9 cellular contexts compared by ENCODE assay signal in genomic region chr4:184473265-184473514, GRCh38. TPM values are rescaled to one million over a fixed set of nuclear protein-coding genes. Genes with fewer than 3 reads are reported as not detected.
A peak's percentile ranks its signal among the peaks of the same experiment; 100 is the strongest.
DNase-seq lines count a peak whose midpoint lies in the region; ATAC-seq and TF ChIP-seq lines count a peak whose summit lies in the region.
"Had no signal": no experiment of that assay in that cellular context is flagged by ENCODE, and none has a peak within 500 bp of the region (broad histone marks: within the 10 kb centered on the region; RNA-seq: fewer than 3 reads in every experiment).

No MANE protein-coding gene starts in this region.

- H3K79me2 ChIP-seq in DOHH2 (ENCODE audit: control insufficient read depth, low read length) (peaks cover 64% of the 10 kb centered on the region), neural progenitor cell (ENCODE audit: low read depth) (peaks cover 51% of the 10 kb centered on the region)

- H3F3A ChIP-seq in DOHH2 (ENCODE audit: control insufficient read depth, insufficient read depth) (peaks cover 20% of the 10 kb centered on the region), neural progenitor cell (ENCODE audit: low read depth) (peaks cover 23% of the 10 kb centered on the region)

- peaks cover 56% of the 10 kb centered on the region for H3K4me1 Mint-ChIP-seq in dendritic cell treated with granulocyte-macrophage colony-stimulating factor and Interleukin-4, amounts not matched to agents 40 ng/mL and 50 ng/mL, for 4 days (ENCODE audit: low read depth)
- H3K4me1 Mint-ChIP-seq in neural progenitor cell = peaks cover 40% of the 10 kb centered on the region
- H3K4me1 Mint-ChIP-seq in natural killer cell treated with Interleukin-12 subunit alpha and Interleukin-12 subunit beta and Interleukin-15 and Interleukin-18, amount 100 ng/mL, for 72 hours (ENCODE audit: low read depth in 2 of 2) = peaks cover 37 to 60% of the 10 kb centered on the region in 2 donors

- no peaks in the 10 kb centered on the region for H3K9me2 ChIP-seq in DOHH2 (replicated peaks; ENCODE audit: control insufficient read depth, low read length)

- H4K20me1 ChIP-seq in DOHH2 (ENCODE audit: control insufficient read depth, insufficient read depth, low read depth, low read length) (no peaks in the 10 kb centered on the region), neural progenitor cell (ENCODE audit: low read depth) (peaks cover 14% of the 10 kb centered on the region)

- no peak for TF ChIP-seq CTCF in DOHH2 (IDR thresholded peaks at IDR 0.05; ENCODE audit: low read depth, low read length, poor library complexity, severe bottlenecking)
- TF ChIP-seq CTCF in neural progenitor cell (IDR thresholded peaks at IDR 0.05) = no peak

- peak overlapping the region; percentile 98 for H3K27ac Mint-ChIP-seq in dendritic cell treated with granulocyte-macrophage colony-stimulating factor and Interleukin-4, amounts not matched to agents 40 ng/mL and 50 ng/mL, for 4 days
- H3K27ac Mint-ChIP-seq in neural progenitor cell = no peak overlapping the region
- no peak overlapping the region for H3K27ac Mint-ChIP-seq in natural killer cell treated with Interleukin-12 subunit alpha and Interleukin-12 subunit beta and Interleukin-15 and Interleukin-18, amount 100 ng/mL, for 72 hours

- intact Hi-C loops in dendritic cell treated with granulocyte-macrophage colony-stimulating factor and Interleukin-4, amounts not matched to agents 40 ng/mL and 50 ng/mL, for 4 days (cut with micrococcal nuclease) = loop anchor here (5.0 to 10.0 kb wide), 3 partner anchors 36 to 262 kb away; partner anchors contain the start of gene CENPU

- DNase-seq in neural progenitor cell (ENCODE audit: low spot score) (no peak), germinal center (ENCODE audit: low spot score) (no peak)
- DNase-seq in natural killer cell treated with Interleukin-12 subunit alpha and Interleukin-12 subunit beta and Interleukin-15 and Interleukin-18, amount 100 ng/mL, for 72 hours (ENCODE audit: low spot score) = no peak

- H3K27me3 ChIP-seq in DOHH2 (ENCODE audit: control insufficient read depth, low read length) (no peaks in the 10 kb centered on the region), neural progenitor cell (peaks cover 7% of the 10 kb centered on the region)

- peak overlapping the region; percentile 97 for H3K4me2 ChIP-seq in DOHH2 (ENCODE audit: low read length)
- H3K4me2 ChIP-seq in neural progenitor cell = peak overlapping the region; percentile 94

- no peak overlapping the region for H3K9ac ChIP-seq in neural progenitor cell

- H3K4me1 ChIP-seq in DOHH2 (ENCODE audit: control insufficient read depth, low read length) (peaks cover 64% of the 10 kb centered on the region), neural progenitor cell (peaks cover 8% of the 10 kb centered on the region)

- no peaks in the 10 kb centered on the region for H3K9me3 Mint-ChIP-seq in dendritic cell treated with granulocyte-macrophage colony-stimulating factor and Interleukin-4, amounts not matched to agents 40 ng/mL and 50 ng/mL, for 4 days
- H3K9me3 Mint-ChIP-seq in neural progenitor cell = no peaks in the 10 kb centered on the region
- H3K9me3 Mint-ChIP-seq in natural killer cell treated with Interleukin-12 subunit alpha and Interleukin-12 subunit beta and Interleukin-15 and Interleukin-18, amount 100 ng/mL, for 72 hours = no peaks in the 10 kb centered on the region
- H3K9me3 Mint-ChIP-seq: activated T-cell treated with anti-CD3 and anti-CD28 coated beads, Interleukin-2, amount 50 U/mL, for 4 hours had no signal

- no peak overlapping the region for H3K4me3 Mint-ChIP-seq in dendritic cell treated with granulocyte-macrophage colony-stimulating factor and Interleukin-4, amounts not matched to agents 40 ng/mL and 50 ng/mL, for 4 days
- H3K4me3 Mint-ChIP-seq in neural progenitor cell = no peak overlapping the region
- H3K4me3 Mint-ChIP-seq in natural killer cell treated with Interleukin-12 subunit alpha and Interleukin-12 subunit beta and Interleukin-15 and Interleukin-18, amount 100 ng/mL, for 72 hours = no peak overlapping the region

- H2AFZ ChIP-seq in neural progenitor cell (replicated peaks) = peak overlapping the region; percentile 35

- H3K27ac ChIP-seq in DOHH2 (ENCODE audit: low read depth, low read length) = no peak overlapping the region
- H3K27ac ChIP-seq in neural progenitor cell = no peak overlapping the region

- peaks cover 48% of the 10 kb centered on the region for H3K36me3 Mint-ChIP-seq in dendritic cell treated with granulocyte-macrophage colony-stimulating factor and Interleukin-4, amounts not matched to agents 40 ng/mL and 50 ng/mL, for 4 days (ENCODE audit: low read depth)
- peaks cover 3% of the 10 kb centered on the region for H3K36me3 Mint-ChIP-seq in neural progenitor cell
- H3K36me3 Mint-ChIP-seq in natural killer cell treated with Interleukin-12 subunit alpha and Interleukin-12 subunit beta and Interleukin-15 and Interleukin-18, amount 100 ng/mL, for 72 hours = peaks cover 16% of the 10 kb centered on the region

- H3K27me3 Mint-ChIP-seq in dendritic cell treated with granulocyte-macrophage colony-stimulating factor and Interleukin-4, amounts not matched to agents 40 ng/mL and 50 ng/mL, for 4 days = no peaks in the 10 kb centered on the region
- H3K27me3 Mint-ChIP-seq in neural progenitor cell (ENCODE audit: insufficient read depth, low read depth) = peaks cover 9% of the 10 kb centered on the region
- H3K27me3 Mint-ChIP-seq in natural killer cell treated with Interleukin-12 subunit alpha and Interleukin-12 subunit beta and Interleukin-15 and Interleukin-18, amount 100 ng/mL, for 72 hours = no peaks in the 10 kb centered on the region

- H3K36me3 ChIP-seq in DOHH2 (ENCODE audit: control insufficient read depth, low read length) = peaks cover 9% of the 10 kb centered on the region; the same call in 1 of the 2 replicates
- H3K36me3 ChIP-seq in neural progenitor cell = no peaks in the 10 kb centered on the region

- H3K4me3 ChIP-seq in DOHH2 (ENCODE audit: low read length) = peak overlapping the region; percentile 88
- peak overlapping the region; percentile 70 for H3K4me3 ChIP-seq in neural progenitor cell

- ATAC-seq in HG03432 (IDR thresholded peaks at IDR 0.05; ENCODE audit: unreplicated experiment) (peak; percentile 16), GM21381 (IDR thresholded peaks at IDR 0.05; ENCODE audit: unreplicated experiment) (no peak), GM18907 (IDR thresholded peaks at IDR 0.05; ENCODE audit: unreplicated experiment) (no peak)
- ATAC-seq in natural killer cell treated with Interleukin-12 subunit alpha and Interleukin-12 subunit beta and Interleukin-15 and Interleukin-18, amount 100 ng/mL, for 72 hours = no peak

- H3K9me3 ChIP-seq in DOHH2 (ENCODE audit: control insufficient read depth, insufficient read depth, low read length) (no peaks in the 10 kb centered on the region), neural progenitor cell (ENCODE audit: low read depth) (no peaks in the 10 kb centered on the region)

RNA-seq across cellular contexts. Expression of gene IRF2, which starts 1.2 kb away (rescaled TPM):
- 12.7 and 16.1 TPM in 2 replicates for total RNA-seq in neural progenitor cell (ENCODE audit: low replicate concordance)
- 10 to 100 TPM; 55.2 to 67.8 TPM for total RNA-seq in natural killer cell treated with Interleukin-12 subunit alpha and Interleukin-12 subunit beta and Interleukin-15 and Interleukin-18, amount 100 ng/mL, for 72 hours
